ENCODE assay signal across 1 cellular context in genomic region chr11:122175316-122175715, GRCh38.
TF ChIP-seq lines count a peak whose summit lies in the region.

No MANE protein-coding gene starts in this region.

TF ChIP-seq in HepG2, 621 proteins besides CTCF, POLR2A, EP300 and RAD21:
- TF ChIP-seq REPIN1 (CRISPR knock-in tag; IDR thresholded peaks at IDR 0.05; ENCODE audit: borderline replicate concordance, low read depth) (no peak), MTF1 (CRISPR knock-in tag; IDR thresholded peaks at IDR 0.05) (no peak), HOXA9 (CRISPR knock-in tag; IDR thresholded peaks at IDR 0.05; ENCODE audit: borderline replicate concordance) (no peak), ZBTB20 (CRISPR knock-in tag; IDR thresholded peaks at IDR 0.05; ENCODE audit: borderline replicate concordance, low read depth) (no peak), ZNF296 (CRISPR knock-in tag; conservative IDR thresholded peaks at IDR 0.05) (no peak), ZNF629 (CRISPR knock-in tag; conservative IDR thresholded peaks at IDR 0.05) (no peak), PHF20 (CRISPR knock-in tag; IDR thresholded peaks at IDR 0.05) (no peak), HNRNPK (IDR thresholded peaks at IDR 0.05; ENCODE audit: low read depth, low read length, poor library complexity, severe bottlenecking) (no peak), ZFAT (CRISPR knock-in tag; conservative IDR thresholded peaks at IDR 0.05) (no peak), MXD1 (CRISPR knock-in tag; IDR thresholded peaks at IDR 0.05) (no peak), MNT (IDR thresholded peaks at IDR 0.05) (no peak), ZNF225 (CRISPR knock-in tag; IDR thresholded peaks at IDR 0.05) (no peak), HNRNPL (IDR thresholded peaks at IDR 0.05; ENCODE audit: low read depth, low read length) (no peak), ZSCAN30 (CRISPR knock-in tag; IDR thresholded peaks at IDR 0.05) (no peak)
